20 cellular contexts compared by ENCODE assay signal in genomic region chr4:140105436-140105835, GRCh38. TPM values are rescaled to one million over a fixed set of nuclear protein-coding genes. Genes with fewer than 3 reads are reported as not detected.
DNase-seq lines count a peak whose midpoint lies in the region; ATAC-seq, FAIRE-seq and TF ChIP-seq lines count a peak whose summit lies in the region.
"Had no signal": no experiment of that assay in that cellular context is flagged by ENCODE, and none has a peak within 500 bp of the region (broad histone marks: within the 10 kb centered on the region; RNA-seq: fewer than 3 reads in every experiment).

No MANE protein-coding gene starts in this region.

- H3K9me3 ChIP-seq in A549 (no peaks in the 10 kb centered on the region), smooth muscle cell (replicated peaks; ENCODE audit: low read depth) (no peaks in the 10 kb centered on the region)

- H3K4me3 ChIP-seq in A549 (no peak overlapping the region), smooth muscle cell (no peak overlapping the region), brain microvascular endothelial cell (ENCODE audit: low read depth, low read length) (no peak overlapping the region)
- H3K4me3 ChIP-seq: BLaER1, GM23338 had no signal

- H3K4me1 ChIP-seq in A549 = peaks cover 90% of the 10 kb centered on the region
- peaks cover 30% of the 10 kb centered on the region for H3K4me1 ChIP-seq in smooth muscle cell (ENCODE audit: low read depth)

- no peak for TF ChIP-seq RAD21 in A549 (conservative IDR thresholded peaks at IDR 0.05 in 1 of 2, IDR thresholded peaks at IDR 0.05 in 1 of 2)

- POLR2A ChIA-PET in A549 (lab: Yijun Ruan, JAX) = interaction anchor here (0.8 to 1.2 kb wide), 2 partner anchors 10 to 11 kb away, joined by 3 to 4 read pairs; no protein-coding TSS in a partner anchor

- WGBS in A549 (ENCODE audit: missing lambda C conversion rate) = 52% methylated on average over 2 of the region's 2 CpGs
- WGBS in smooth muscle cell (ENCODE audit: low lambda C conversion rate) = 80% methylated on average over 2 of the region's 2 CpGs

- H3F3A ChIP-seq in smooth muscle cell (ENCODE audit: low read depth) = peaks cover 20% of the 10 kb centered on the region

- TF ChIP-seq CTCF in A549 (IDR thresholded peaks at IDR 0.05) (no peak), smooth muscle cell (IDR thresholded peaks at IDR 0.05; ENCODE audit: borderline replicate concordance, insufficient read depth, poor library complexity, severe bottlenecking) (no peak), brain microvascular endothelial cell (IDR thresholded peaks at IDR 0.05; ENCODE audit: low read depth, low read length, missing control alignments) (no peak), D721Med (IDR thresholded peaks at IDR 0.05; ENCODE audit: insufficient read depth, missing control alignments) (no peak)

- in situ Hi-C loops in SK-MEL-5 (cut with HindIII; ENCODE audit: low pct_unique_long_range_greater_than_20kb, low sequenced_read_pairs) = no loop called here
- in situ Hi-C loops in brain microvascular endothelial cell (cut with HindIII; ENCODE audit: low pct_ligation_motif_present, low sequenced_read_pairs) = no loop called here

- no peaks in the 10 kb centered on the region for H3K36me3 ChIP-seq in smooth muscle cell (ENCODE audit: low read depth)
- H3K36me3 ChIP-seq in brain microvascular endothelial cell (replicated peaks) = no peaks in the 10 kb centered on the region
- H3K36me3 ChIP-seq: BLaER1 had no signal

- no peaks in the 10 kb centered on the region for H4K20me1 ChIP-seq in smooth muscle cell (ENCODE audit: low read depth)
- H4K20me1 ChIP-seq: BLaER1 had no signal

- TF ChIP-seq EP300 in A549 (IDR thresholded peaks at IDR 0.05) = no peak

- FAIRE-seq in A549 (lab: Jason Lieb, UNC) = no peak
- FAIRE-seq in D721Med (lab: Jason Lieb, UNC) = no peak
- FAIRE-seq: G401.6, GM12892 had no signal

- H3K79me2 ChIP-seq in smooth muscle cell (ENCODE audit: low read depth) = peaks cover 50% of the 10 kb centered on the region

- TF ChIP-seq POLR2A in A549 (IDR thresholded peaks at IDR 0.05; ENCODE audit: low read length) = no peak

- H3K27ac ChIP-seq in A549 = peak overlapping the region; percentile 97 to 99
- peak overlapping the region; percentile 87 for H3K27ac ChIP-seq in smooth muscle cell (ENCODE audit: low read depth)
- H3K27ac ChIP-seq in brain microvascular endothelial cell = no peak overlapping the region
- H3K27ac ChIP-seq: BLaER1 had no signal

- peak overlapping the region; percentile 66 for H3K4me2 ChIP-seq in A549
- peak overlapping the region; percentile 40 for H3K4me2 ChIP-seq in smooth muscle cell
- H3K4me2 ChIP-seq: BLaER1, GM23338 had no signal

- CTCF ChIA-PET in A549 (lab: Yijun Ruan, JAX) = interaction anchor here (1.2 to 1.5 kb wide), 2 partner anchors 10 to 148 kb away, joined by 3 to 5 read pairs; no protein-coding TSS in a partner anchor

- H3K9ac ChIP-seq in smooth muscle cell (ENCODE audit: low read depth) = peak overlapping the region; percentile 5
- H3K9ac ChIP-seq: BLaER1 had no signal

- H2AFZ ChIP-seq in smooth muscle cell (ENCODE audit: low read depth) = no peak overlapping the region
- H2AFZ ChIP-seq: GM23338 had no signal

- DNase-seq in A549 (ENCODE audit: low read depth in 1 of 2, low spot score in 1 of 2) = no peak
- DNase-seq in COLO829 (ENCODE audit: low spot score) = peak; percentile 62
- DNase-seq in SK-MEL-5 (ENCODE audit: low read depth, low spot score) = peak; percentile 58
- DNase-seq in smooth muscle cell (lab: John Stamatoyannopoulos, UW; ENCODE audit: unreplicated experiment) = no peak
- no peak for DNase-seq in brain microvascular endothelial cell
- no peak for DNase-seq in D721Med (ENCODE audit: insufficient read length, low spot score)
- DNase-seq in nucleus accumbens (lab: John Stamatoyannopoulos, UW) = no peak
- DNase-seq: 8988T; Calu3; CD4-positive, alpha-beta T cell; CD8-positive, alpha-beta memory T cell; COR-L47; DMS153; DND-41; H9 had no signal

- no peak for ATAC-seq in A549
- ATAC-seq: GM23338, HCT116 had no signal

- H3K27me3 ChIP-seq in smooth muscle cell (ENCODE audit: low read depth) = no peaks in the 10 kb centered on the region
- H3K27me3 ChIP-seq in brain microvascular endothelial cell (replicated peaks) = no peaks in the 10 kb centered on the region
- H3K27me3 ChIP-seq: BLaER1 had no signal

TF ChIP-seq in A549, 52 proteins besides CTCF, POLR2A, EP300 and RAD21:
- TF ChIP-seq MAFK (IDR thresholded peaks at IDR 0.05; ENCODE audit: partially characterized antibody) (no peak), TFCP2L1 (CRISPR knock-in tag; IDR thresholded peaks at IDR 0.05) (no peak), ZSCAN20 (CRISPR knock-in tag; IDR thresholded peaks at IDR 0.05) (no peak), HOXA7 (CRISPR knock-in tag; IDR thresholded peaks at IDR 0.05) (no peak), HOXB13 (CRISPR knock-in tag; IDR thresholded peaks at IDR 0.05; ENCODE audit: low read depth) (no peak), PBX3 (IDR thresholded peaks at IDR 0.05) (no peak), CBX2 (IDR thresholded peaks at IDR 0.05; ENCODE audit: borderline replicate concordance, low read depth) (no peak), BCL3 (IDR thresholded peaks at IDR 0.05) (no peak), ZNF302 (CRISPR knock-in tag; IDR thresholded peaks at IDR 0.05) (no peak), KDM1A (IDR thresholded peaks at IDR 0.05; ENCODE audit: low read depth) (no peak), TP53 (CRISPR knock-in tag; IDR thresholded peaks at IDR 0.05) (no peak), BHLHE40 (IDR thresholded peaks at IDR 0.05; ENCODE audit: low read depth, low read length) (no peak), RCOR1 (IDR thresholded peaks at IDR 0.05; ENCODE audit: low read depth, low read length) (no peak), JUN (IDR thresholded peaks at IDR 0.05) (no peak), CHD2 (IDR thresholded peaks at IDR 0.05; ENCODE audit: low read length, partially characterized antibody) (no peak), HEYL (CRISPR knock-in tag; IDR thresholded peaks at IDR 0.05) (no peak)

RNA-seq across cellular contexts. Expression of gene MAML3, which starts 48.5 kb away (rescaled TPM):
- polyA plus RNA-seq in A549 (2011; rRNA removed) = 18.1 and 22.2 TPM in 2 replicates
- 8.0 and 11.1 TPM in 2 replicates for polyA plus RNA-seq in A549 (2012; cell fraction: cytosol; rRNA removed)
- 9.0 and 9.3 TPM in 2 replicates for polyA plus RNA-seq in A549 (2012; cell fraction: nucleus; rRNA removed)
- polyA plus RNA-seq in A549 (2017; fragmentation: RNase III; extraction: RNeasy Plus Mini Kit Qiagen cat#74134 plus additional on column Dnase treatment) = 7.3 to 9.1 TPM (median 9.0 TPM) in 3 replicates
- 38.5 and 44.5 TPM in 2 replicates for polyA minus RNA-seq in A549 (2011; rRNA and poly(A)+ RNA removed)
- total RNA-seq in SK-MEL-5 (2014; rRNA removed; shearing (Covaris generic)) = 2.4 and 2.9 TPM in 2 replicates
- 3.6 and 4.9 TPM in 2 replicates for polyA plus RNA-seq in SK-MEL-5 (2015; cell fraction: cytosol; rRNA removed)
- polyA plus RNA-seq in SK-MEL-5 (2015; cell fraction: nucleus; rRNA removed) = 0.81 and 1.3 TPM in 2 replicates
- 12.4 and 12.6 TPM in 2 replicates for total RNA-seq in smooth muscle cell
- 4.9 and 5.3 TPM in 2 replicates for polyA plus RNA-seq in smooth muscle cell

Comparison
In these comparisons a context has a peak if more than half of its experiments do, and no peak if none do; other contexts are left out.
1. DNase-seq: peak in COLO829 (single experiment) and SK-MEL-5 (single experiment); none in A549 (0 of 2), smooth muscle cell (single experiment), brain microvascular endothelial cell (single experiment), D721Med (single experiment) and nucleus accumbens (0 of 56).